8 cellular contexts compared by ENCODE assay signal in the genomic region with DNA sequence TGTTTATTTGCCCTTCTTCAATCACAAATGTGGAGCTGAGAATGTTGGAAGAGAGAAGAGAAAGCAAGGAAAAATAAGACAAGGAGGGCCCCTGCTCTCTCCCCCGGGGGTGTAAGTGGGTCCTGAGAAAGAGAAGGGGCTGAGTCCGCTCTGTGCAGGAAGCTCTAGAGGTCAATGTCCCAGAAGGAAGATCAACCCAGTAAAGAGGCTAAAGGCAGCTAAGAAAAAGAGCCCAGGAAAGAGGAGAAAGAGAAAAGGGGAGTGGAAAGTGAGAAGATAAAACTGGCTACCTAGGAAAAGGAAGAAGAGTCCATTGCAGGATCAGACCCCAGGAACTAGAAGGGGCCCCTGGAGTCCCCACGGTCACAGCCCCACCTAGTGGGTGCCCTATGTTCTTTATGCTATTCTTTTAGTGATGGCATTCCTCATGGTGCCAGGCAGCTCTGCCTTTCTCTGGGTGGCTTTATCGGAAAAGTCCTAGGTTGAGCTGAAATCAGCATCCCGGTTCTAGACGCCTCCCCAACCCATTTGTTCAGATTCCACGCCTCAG.
A peak's percentile ranks its signal among the peaks of the same experiment; 100 is the strongest.
DNase-seq lines count a peak whose midpoint lies in the region; ATAC-seq and TF ChIP-seq lines count a peak whose summit lies in the region.

No MANE protein-coding gene starts in this region.

- H3K36me3 Mint-ChIP-seq in CD14-positive monocyte: no peaks in the 10 kb centered on the region
- peaks cover 3% of the 10 kb centered on the region for H3K36me3 Mint-ChIP-seq in effector memory CD8-positive, alpha-beta T cell (ENCODE audit: insufficient read depth)

- TF ChIP-seq POLR2A in thyroid gland (IDR thresholded peaks at IDR 0.05) (no peak), GM18505 (IDR thresholded peaks at IDR 0.05; ENCODE audit: borderline replicate concordance, extremely low read depth, insufficient read depth, insufficient read length) (no peak)

- 52 to 56% methylated on average over 7 of the region's 7 CpGs for WGBS in thyroid gland, 2 donors

- no peaks in the 10 kb centered on the region for H3K27me3 ChIP-seq in thyroid gland

- H3K27me3 Mint-ChIP-seq in CD14-positive monocyte (ENCODE audit: low read depth in 3 of 3): peaks cover 0 to 3% (median 0%) of the 10 kb centered on the region in 3 donors
- H3K27me3 Mint-ChIP-seq in effector memory CD8-positive, alpha-beta T cell: no peaks in the 10 kb centered on the region

- H3K4me1 ChIP-seq in thyroid gland: peaks cover 7 to 10% of the 10 kb centered on the region in 2 donors

- TF ChIP-seq CTCF in CD14-positive monocyte (IDR thresholded peaks at IDR 0.05): peak; percentile 87
- peak in 4 of 6 experiments; percentile 24 to 45 (median 42) for TF ChIP-seq CTCF in thyroid gland (IDR thresholded peaks at IDR 0.05)

- no peak overlapping the region for H3K4me3 ChIP-seq in thyroid gland (replicated peaks in 1 of 3)

- intact Hi-C loops in CD14-positive monocyte (cut with micrococcal nuclease): loop anchor here (5.0 to 10.0 kb wide), 2 partner anchors 805 to 808 kb away; no protein-coding TSS in a partner anchor
- intact Hi-C loops in left colon (cut with DNase I, micrococcal nuclease): loop anchor here in 1 of 2 donors (5.0 kb wide), 1 partner anchor 790 kb away; no protein-coding TSS in a partner anchor
- intact Hi-C loops in thyroid gland (cut with DNase I): no loop called here

- ATAC-seq in GM21717 (IDR thresholded peaks at IDR 0.05; ENCODE audit: unreplicated experiment) (peak; percentile 47), left colon (peak; percentile 75), GM18505 (IDR thresholded peaks at IDR 0.05; ENCODE audit: unreplicated experiment) (no peak)
- no peak for ATAC-seq in effector memory CD8-positive, alpha-beta T cell (replicated peaks)

- no peaks in the 10 kb centered on the region for H3K9me3 ChIP-seq in thyroid gland

- H3K4me3 Mint-ChIP-seq in CD14-positive monocyte: peak overlapping the region; percentile 72 to 85
- H3K4me3 Mint-ChIP-seq in effector memory CD8-positive, alpha-beta T cell: no peak overlapping the region

- H3K9me3 Mint-ChIP-seq in CD14-positive monocyte: peaks cover 0 to 3% (median under 1%) of the 10 kb centered on the region in 7 donors
- H3K9me3 Mint-ChIP-seq in effector memory CD8-positive, alpha-beta T cell: peaks cover 15 to 22% of the 10 kb centered on the region in 2 donors

- peaks cover 44% of the 10 kb centered on the region for H3K4me1 Mint-ChIP-seq in CD14-positive monocyte
- no peaks in the 10 kb centered on the region for H3K4me1 Mint-ChIP-seq in effector memory CD8-positive, alpha-beta T cell (ENCODE audit: low read depth in 2 of 2)

- peak overlapping the region in 1 of 3 donors; percentile 47 for H3K27ac ChIP-seq in thyroid gland

- no peak for DNase-seq in CD14-positive monocyte (ENCODE audit: low spot score)
- peak; percentile 50 for DNase-seq in NCI-H460 (ENCODE audit: extremely low read depth, low read depth)
- peak; percentile 5 for DNase-seq in cerebellum (ENCODE audit: low spot score)
- peak; percentile 56 to 69 for DNase-seq in left colon
- peak; percentile 23 to 36 for DNase-seq in thyroid gland
- DNase-seq in effector memory CD8-positive, alpha-beta T cell: no peak

- peak overlapping the region; percentile 81 to 94 (median 92) for H3K27ac Mint-ChIP-seq in CD14-positive monocyte
- no peak overlapping the region for H3K27ac Mint-ChIP-seq in effector memory CD8-positive, alpha-beta T cell

- H3K36me3 ChIP-seq in thyroid gland: no peaks in the 10 kb centered on the region

Comparison
In these comparisons a context has a peak if more than half of its experiments do, and no peak if none do; other contexts are left out.
1. DNase-seq: peak in NCI-H460 (single experiment), cerebellum (single experiment), left colon (2 of 2) and thyroid gland (2 of 2); none in CD14-positive monocyte (single experiment) and effector memory CD8-positive, alpha-beta T cell (0 of 3).
2. H3K27ac Mint-ChIP-seq: peak in CD14-positive monocyte (7 of 7); none in effector memory CD8-positive, alpha-beta T cell (0 of 2).
3. H3K4me3 Mint-ChIP-seq: peak in CD14-positive monocyte (2 of 2); none in effector memory CD8-positive, alpha-beta T cell (0 of 2).
4. ATAC-seq: peak in GM21717 (single experiment) and left colon (single experiment); none in effector memory CD8-positive, alpha-beta T cell (single experiment) and GM18505 (single experiment).